In genomic region chr10:31820096-31820495, GRCh38 we compare ENCODE assay signal across 18 cellular contexts.
"Had no signal": no experiment of that assay in that cellular context is flagged by ENCODE, and none has a peak within 500 bp of the region (broad histone marks: within the 10 kb centered on the region; RNA-seq: fewer than 3 reads in every experiment).

No MANE protein-coding gene starts in this region.

- H3K27me3 Mint-ChIP-seq: activated CD4-positive, alpha-beta T cell treated with anti-CD3 and anti-CD28 coated beads, Interleukin-2, amount 10 ng/mL, durations not matched to agents 7 days and 5 days; activated T-cell treated with anti-CD3 and anti-CD28 coated beads, Interleukin-2, amount 50 U/mL, for 24 hours; naive thymus-derived CD4-positive, alpha-beta T cell; stimulated activated naive B cell treated with anti-CD40 and anti-IgM and Interleukin-4, amounts not matched to agents 10 μg/mL and 1 μg/mL and 100 μg/mL, for 72 hours had no signal

- H3K4me3 Mint-ChIP-seq: activated CD4-positive, alpha-beta T cell treated with anti-CD3 and anti-CD28 coated beads, Interleukin-2, amount 10 ng/mL, durations not matched to agents 7 days and 5 days; activated CD8-positive, alpha-beta T cell treated with anti-CD3 and anti-CD28 coated beads, Interleukin-2, amount 10 ng/mL, durations not matched to agents 7 days and 5 days; activated T-cell treated with anti-CD3 and anti-CD28 coated beads, Interleukin-2, amount 50 U/mL, for 24 hours; immature natural killer cell; naive thymus-derived CD4-positive, alpha-beta T cell; stimulated activated naive B cell treated with anti-CD40 and anti-IgM and Interleukin-4, amounts not matched to agents 10 μg/mL and 1 μg/mL and 100 μg/mL, for 72 hours; T-helper 1 cell treated with Interleukin-12 subunit alpha and Interleukin-12 subunit beta and Interleukin-4 antibody, amounts not matched to agents 30 μg/mL and 1 μg/mL, for 36 hours had no signal

- H3K27ac Mint-ChIP-seq: activated CD4-positive, alpha-beta T cell treated with anti-CD3 and anti-CD28 coated beads, Interleukin-2, amount 10 ng/mL, durations not matched to agents 7 days and 5 days; activated CD8-positive, alpha-beta T cell treated with anti-CD3 and anti-CD28 coated beads, Interleukin-2, amount 10 ng/mL, durations not matched to agents 7 days and 5 days; activated T-cell treated with anti-CD3 and anti-CD28 coated beads, Interleukin-2, amount 50 U/mL, for 24 hours; activated T-helper 2 cell treated with anti-CD3 and anti-CD28 coated beads, Interferon-gamma antibody, Interleukin-2, Interleukin-4, amounts not matched to agents 10 μg/mL and 5 μg/mL and 100 μg/mL, durations not matched to agents 14 hours and 24 hours and 36 hours; immature natural killer cell; stimulated activated naive B cell treated with anti-CD40 and anti-IgM and Interleukin-4, amounts not matched to agents 10 μg/mL and 1 μg/mL and 100 μg/mL, for 72 hours; T-helper 1 cell treated with Interleukin-12 subunit alpha and Interleukin-12 subunit beta and Interleukin-4 antibody, amounts not matched to agents 30 μg/mL and 1 μg/mL, for 36 hours had no signal

- H3K27ac ChIP-seq: breast epithelium, ovary, spleen, thyroid gland had no signal

- H3K4me3 ChIP-seq: breast epithelium, left ventricle myocardium inferior, ovary, spleen, thyroid gland had no signal

- H3K27me3 ChIP-seq: breast epithelium, ovary, spleen, thyroid gland had no signal

- H3K4me1 Mint-ChIP-seq: activated CD4-positive, alpha-beta T cell treated with anti-CD3 and anti-CD28 coated beads, Interleukin-2, amount 10 ng/mL, durations not matched to agents 7 days and 5 days; immature natural killer cell; stimulated activated naive B cell treated with anti-CD40 and anti-IgM and Interleukin-4, amounts not matched to agents 10 μg/mL and 1 μg/mL and 100 μg/mL, for 72 hours had no signal

- H3K9me3 Mint-ChIP-seq: activated CD4-positive, alpha-beta T cell treated with anti-CD3 and anti-CD28 coated beads, Interleukin-2, amount 10 ng/mL, durations not matched to agents 7 days and 5 days; activated T-cell treated with anti-CD3 and anti-CD28 coated beads, Interleukin-2, amount 50 U/mL, for 24 hours; activated T-helper 2 cell treated with anti-CD3 and anti-CD28 coated beads, Interferon-gamma antibody, Interleukin-2, Interleukin-4, amounts not matched to agents 10 μg/mL and 5 μg/mL and 100 μg/mL, durations not matched to agents 14 hours and 24 hours and 36 hours; immature natural killer cell; naive thymus-derived CD4-positive, alpha-beta T cell; stimulated activated naive B cell treated with anti-CD40 and anti-IgM and Interleukin-4, amounts not matched to agents 10 μg/mL and 1 μg/mL and 100 μg/mL, for 72 hours; T-helper 1 cell treated with Interleukin-12 subunit alpha and Interleukin-12 subunit beta and Interleukin-4 antibody, amounts not matched to agents 30 μg/mL and 1 μg/mL, for 36 hours had no signal

- DNase-seq: activated CD4-positive, alpha-beta T cell treated with anti-CD3 and anti-CD28 coated beads, Interleukin-2, amount 10 ng/mL, durations not matched to agents 7 days and 5 days; activated CD8-positive, alpha-beta T cell treated with anti-CD3 and anti-CD28 coated beads, Interleukin-2, amount 10 ng/mL, durations not matched to agents 7 days and 5 days; activated naive CD4-positive, alpha-beta T cell treated with Interleukin-2 at 50 U/mL for 16 hours; activated T-cell treated with anti-CD3 and anti-CD28 coated beads, Interleukin-2, amount 50 U/mL, for 24 hours; cortex of kidney; immature natural killer cell; kidney glomerular epithelial cell; mammary epithelial cell; naive thymus-derived CD4-positive, alpha-beta T cell; spleen; stimulated activated CD4-positive, alpha-beta T cell treated with anti-CD3 and anti-CD28 coated beads, Interleukin-4, amount 100 ng/mL, for 4 hours; stimulated activated naive B cell treated with anti-CD40 and anti-IgM and Interleukin-4, amounts not matched to agents 10 μg/mL and 1 μg/mL and 100 μg/mL, for 72 hours had no signal

- H3K36me3 ChIP-seq: breast epithelium, ovary, thyroid gland had no signal

- H3K4me1 ChIP-seq: breast epithelium, spleen, thyroid gland had no signal

- H3K9me3 ChIP-seq: breast epithelium, left ventricle myocardium inferior, ovary, spleen, thyroid gland had no signal

- ATAC-seq: activated CD8-positive, alpha-beta T cell treated with anti-CD3 and anti-CD28 coated beads, Interleukin-2, amount 10 ng/mL, durations not matched to agents 7 days and 5 days; naive thymus-derived CD4-positive, alpha-beta T cell; stimulated activated naive B cell treated with anti-CD40 and anti-IgM and Interleukin-4, amounts not matched to agents 10 μg/mL and 1 μg/mL and 100 μg/mL, for 72 hours had no signal
